In genomic region chr3:11846281-11847034, GRCh38 we compare ENCODE assay signal across 1 cellular context.
A peak's percentile ranks its signal among the peaks of the same experiment; 100 is the strongest.
TF ChIP-seq lines count a peak whose summit lies in the region.

Gene TAMM41, minus strand, starts transcription at chr3:11846885. Its CDS starts 249 bp downstream, at chr3:11846636.

TF ChIP-seq in HEK293, 187 proteins besides CTCF, POLR2A, EP300 and RAD21 (continued from another document and continues in another):
- TF ChIP-seq ZNF791 (tag by site-specific recombination; IDR thresholded peaks at IDR 0.05) (no peak), ZNF37A (tag by site-specific recombination; IDR thresholded peaks at IDR 0.05) (no peak), ZNF324 (tag by site-specific recombination; IDR thresholded peaks at IDR 0.05) (peak; percentile 67; the same call in 1 of the 2 replicates), ZNF292 (tag by site-specific recombination; IDR thresholded peaks at IDR 0.05; ENCODE audit: borderline replicate concordance, low read depth) (no peak), ZNF701 (tag by site-specific recombination; IDR thresholded peaks at IDR 0.05) (no peak), ZNF776 (tag by site-specific recombination; IDR thresholded peaks at IDR 0.05; ENCODE audit: borderline replicate concordance) (no peak), OSR2 (tag by site-specific recombination; IDR thresholded peaks at IDR 0.05) (peak; percentile 47), PRDM2 (tag by site-specific recombination; IDR thresholded peaks at IDR 0.05; ENCODE audit: borderline replicate concordance) (no peak; the same call in 1 of the 2 replicates), ZNF623 (tag by site-specific recombination; IDR thresholded peaks at IDR 0.05) (no peak), ZNF280D (tag by site-specific recombination; IDR thresholded peaks at IDR 0.05) (peak; percentile 39; the same call in 1 of the 2 replicates), ZNF221 (tag by site-specific recombination; IDR thresholded peaks at IDR 0.05; ENCODE audit: borderline replicate concordance) (no peak), FEZF1 (tag by site-specific recombination; IDR thresholded peaks at IDR 0.05) (no peak), ZNF433 (tag by site-specific recombination; IDR thresholded peaks at IDR 0.05; ENCODE audit: low read depth) (no peak), KLF1 (tag by site-specific recombination; IDR thresholded peaks at IDR 0.05) (peak; percentile 95), KLF17 (tag by site-specific recombination; IDR thresholded peaks at IDR 0.05) (peak; percentile 82), ZBTB17 (tag by site-specific recombination; IDR thresholded peaks at IDR 0.05) (peak; percentile 80), HOXD13 (CRISPR knock-in tag; IDR thresholded peaks at IDR 0.05; ENCODE audit: borderline replicate concordance) (no peak), IKZF3 (tag by site-specific recombination; IDR thresholded peaks at IDR 0.05) (no peak), ZNF664 (tag by site-specific recombination; IDR thresholded peaks at IDR 0.05) (no peak), ZNF274 (IDR thresholded peaks at IDR 0.05; ENCODE audit: low read length) (no peak), ZNF274 (tag by site-specific recombination; IDR thresholded peaks at IDR 0.05; ENCODE audit: borderline replicate concordance) (no peak), ZSCAN23 (tag by site-specific recombination; IDR thresholded peaks at IDR 0.05) (0 out of 2 replicates have a peak, but pooled peaks have one; percentile 33), GLI2 (tag by site-specific recombination; IDR thresholded peaks at IDR 0.05; ENCODE audit: borderline replicate concordance, low read depth) (no peak; the same call in 1 of the 2 replicates), ZNF600 (tag by site-specific recombination; IDR thresholded peaks at IDR 0.05) (peak; percentile 91), ZNF529 (tag by site-specific recombination; IDR thresholded peaks at IDR 0.05; ENCODE audit: insufficient replicate concordance) (no peak), HIC1 (tag by site-specific recombination; IDR thresholded peaks at IDR 0.05) (no peak), ZNF639 (tag by site-specific recombination; IDR thresholded peaks at IDR 0.05) (peak; percentile 45; the same call in 1 of the 2 replicates), PRDM4 (tag by site-specific recombination; IDR thresholded peaks at IDR 0.05) (peak; percentile 68), ZIC2 (tag by site-specific recombination; IDR thresholded peaks at IDR 0.05) (peak; percentile 58), REPIN1 (tag by site-specific recombination; IDR thresholded peaks at IDR 0.05; ENCODE audit: low read depth) (peak; percentile 93; the same call in 1 of the 2 replicates), ZNF350 (tag by site-specific recombination; IDR thresholded peaks at IDR 0.05) (no peak), OVOL3 (tag by site-specific recombination; IDR thresholded peaks at IDR 0.05) (0 out of 2 replicates have a peak, but pooled peaks have one; percentile 17), ZNF654 (tag by site-specific recombination; IDR thresholded peaks at IDR 0.05; ENCODE audit: low read depth) (peak; percentile 38; the same call in 1 of the 2 replicates), ZNF416 (tag by site-specific recombination; IDR thresholded peaks at IDR 0.05) (no peak; the same call in 1 of the 2 replicates), ZNF24 (tag by site-specific recombination; IDR thresholded peaks at IDR 0.05) (peak; percentile 86), ZNF521 (tag by site-specific recombination; IDR thresholded peaks at IDR 0.05) (no peak), ZNF626 (tag by site-specific recombination; IDR thresholded peaks at IDR 0.05) (no peak), ZNF488 (tag by site-specific recombination; IDR thresholded peaks at IDR 0.05) (no peak), ZNF174 (tag by site-specific recombination; IDR thresholded peaks at IDR 0.05) (no peak), ZFP41 (tag by site-specific recombination; IDR thresholded peaks at IDR 0.05; ENCODE audit: borderline replicate concordance) (no peak), ZNF362 (tag by site-specific recombination; IDR thresholded peaks at IDR 0.05) (no peak)
